In genomic region chr20:53917145-53918009, GRCh38 we compare ENCODE assay signal across 8 cellular contexts.
DNase-seq lines count a peak whose midpoint lies in the region; ATAC-seq and TF ChIP-seq lines count a peak whose summit lies in the region.

No MANE protein-coding gene starts in this region.

- H3K4me3 Mint-ChIP-seq in nephron = peak overlapping the region; percentile 4 to 13 (median 9)

- H3K27ac Mint-ChIP-seq in nephron = peak overlapping the region; percentile 29 to 88 (median 66)

- H2AFZ ChIP-seq in PC-3 (ENCODE audit: low read length) = peak overlapping the region; percentile 28; the same call in 1 of the 2 replicates

- H3K36me3 Mint-ChIP-seq in nephron (ENCODE audit: low read depth) = no peaks in the 10 kb centered on the region

- CTCF ChIA-PET in PC-3 (lab: Charles Lee) = interaction anchor here (1.0 to 1.6 kb wide), 2 partner anchors 22 kb away, joined by 3 to 17 read pairs; no protein-coding TSS in a partner anchor

- no peak for TF ChIP-seq CTCF in PC-3 (conservative IDR thresholded peaks at IDR 0.05; ENCODE audit: low read depth, low read length)
- TF ChIP-seq CTCF in epithelial cell of esophagus (IDR thresholded peaks at IDR 0.05; ENCODE audit: insufficient read depth, low read depth, low read length, missing control alignments) = no peak
- TF ChIP-seq CTCF in nephron (IDR thresholded peaks at IDR 0.05; ENCODE audit: unreplicated experiment in 3 of 3) = no peak

- no peaks in the 10 kb centered on the region for H3K9me3 ChIP-seq in PC-3 (ENCODE audit: low read length)

- no peaks in the 10 kb centered on the region for H3K27me3 ChIP-seq in PC-3 (ENCODE audit: low read length)

- H3F3A ChIP-seq in PC-3 (ENCODE audit: low read length, unreplicated experiment) = peaks cover 7% of the 10 kb centered on the region

- H3K79me2 ChIP-seq in PC-3 (ENCODE audit: low read length) = no peaks in the 10 kb centered on the region

- H3K27ac ChIP-seq in PC-3 (ENCODE audit: low read length) = peak overlapping the region; percentile 84

- H3K4me1 Mint-ChIP-seq in nephron = peaks cover 44% of the 10 kb centered on the region

- H3K27me3 Mint-ChIP-seq in nephron (ENCODE audit: low read depth) = no peaks in the 10 kb centered on the region

- DNase-seq in PC-3 (peak; percentile 76), epithelial cell of esophagus (ENCODE audit: low read depth) (peak; percentile 46), RKO (ENCODE audit: low spot score) (no peak), NCI-H2171 (lab: John Stamatoyannopoulos, UW) (no peak)
- DNase-seq in stimulated activated CD4-positive, alpha-beta T cell treated with anti-CD3 and anti-CD28 coated beads, Interleukin-4, amount 100 ng/mL, for 1 hour = no peak

- peak overlapping the region; percentile 90 for H3K4me2 ChIP-seq in PC-3 (ENCODE audit: low read length)

- no peaks in the 10 kb centered on the region for H4K20me1 ChIP-seq in PC-3 (ENCODE audit: low read length)

- H3K4me3 ChIP-seq in PC-3 (ENCODE audit: low read length) = no peak overlapping the region
- H3K4me3 ChIP-seq in epithelial cell of esophagus (ENCODE audit: low read length) = no peak overlapping the region

- H3K9ac ChIP-seq in PC-3 (ENCODE audit: low read length) = peak overlapping the region; percentile 82

- H3K36me3 ChIP-seq in PC-3 (ENCODE audit: low read depth, low read length) = no peaks in the 10 kb centered on the region

- TSS peak; percentile 65 for BruUV-seq in PC-3 (replicated peaks; lab: Mats Ljungman, UMichigan)

- intact Hi-C loops in PC-3 (cut with micrococcal nuclease) = loop anchor here (1.0 to 5.0 kb wide), 2 partner anchors 9 to 320 kb away; no protein-coding TSS in a partner anchor

- peaks cover 48% of the 10 kb centered on the region for H3K4me1 ChIP-seq in PC-3 (ENCODE audit: insufficient read depth, low read length)

- ATAC-seq in GM18499 (IDR thresholded peaks at IDR 0.05; ENCODE audit: insufficient read depth, unreplicated experiment) (peak; percentile 79), HG02571 (IDR thresholded peaks at IDR 0.05; ENCODE audit: unreplicated experiment) (peak; percentile 80), PC-3 (peak; percentile 48)

- H3K9me2 ChIP-seq in PC-3 (replicated peaks; ENCODE audit: low read length) = no peaks in the 10 kb centered on the region

- no peaks in the 10 kb centered on the region for H3K9me3 Mint-ChIP-seq in nephron

- POLR2A ChIA-PET in PC-3 (lab: Charles Lee; ENCODE audit: unreplicated experiment) = interaction anchor here (0.5 to 0.7 kb wide), 3 partner anchors 131 to 755 kb away, joined by 3 to 4 read pairs (median 4); no protein-coding TSS in a partner anchor

Comparison
In these comparisons a context has a peak if more than half of its experiments do, and no peak if none do; other contexts are left out.
1. DNase-seq: peak in PC-3 (single experiment) and epithelial cell of esophagus (single experiment); none in RKO (single experiment), stimulated activated CD4-positive, alpha-beta T cell treated with anti-CD3 and anti-CD28 coated beads, Interleukin-4, amount 100 ng/mL, for 1 hour (single experiment) and NCI-H2171 (single experiment).
2. Peak in every context shown above with its lines, with median percentiles within 50 percentile points of each other: ATAC-seq.